In genomic region chr16:57297856-57298255, GRCh38 we compare ENCODE assay signal across 12 cellular contexts. TPM values are rescaled to one million over a fixed set of nuclear protein-coding genes. Genes with fewer than 3 reads are reported as not detected.
DNase-seq lines count a peak whose midpoint lies in the region; ATAC-seq, FAIRE-seq and TF ChIP-seq lines count a peak whose summit lies in the region.
"Had no signal": no experiment of that assay in that cellular context is flagged by ENCODE, and none has a peak within 500 bp of the region (broad histone marks: within the 10 kb centered on the region; RNA-seq: fewer than 3 reads in every experiment).

No MANE protein-coding gene starts in this region.

- no peak overlapping the region for H4K8ac ChIP-seq in trophoblast cell (ENCODE audit: low read depth, low read length)

- H3K4me1 ChIP-seq in endothelial cell of umbilical vein (ENCODE audit: control insufficient read depth, extremely low read depth, insufficient read depth, low read length) = peaks cover 11% of the 10 kb centered on the region
- peaks cover 5 to 7% of the 10 kb centered on the region in 2 experiments for H3K4me1 ChIP-seq in trophoblast cell (ENCODE audit: control insufficient read depth in 1 of 2, insufficient read depth in 2 of 2, low read length in 2 of 2)

- H2AFZ ChIP-seq in endothelial cell of umbilical vein (ENCODE audit: low read depth, low read length) (peak overlapping the region; percentile 46), trophoblast cell (ENCODE audit: insufficient read depth, low read length, poor library complexity) (no peak overlapping the region)

- no peak overlapping the region for H2BK12ac ChIP-seq in trophoblast cell (ENCODE audit: low read length)

- H3K9ac ChIP-seq in endothelial cell of umbilical vein (replicated peaks; ENCODE audit: extremely low read depth, insufficient read depth, low read length) (no peak overlapping the region), trophoblast cell (ENCODE audit: low read length) (no peak overlapping the region)
- H3K9ac ChIP-seq: BLaER1 had no signal

- H3K27ac ChIP-seq in endothelial cell of umbilical vein (ENCODE audit: insufficient read depth, low read depth, low read length) (no peak overlapping the region), trophoblast cell (ENCODE audit: low read depth, low read length) (no peak overlapping the region)
- H3K27ac ChIP-seq: BLaER1, neutrophil had no signal

- no peak for TF ChIP-seq POLR2A in endothelial cell of umbilical vein (IDR thresholded peaks at IDR 0.05; ENCODE audit: low read depth, low read length)

- no peak overlapping the region for H3K18ac ChIP-seq in trophoblast cell (ENCODE audit: low read length)

- H3K27me3 Mint-ChIP-seq in activated CD4-positive, alpha-beta T cell treated with anti-CD3 and anti-CD28 coated beads, Interleukin-2, amount 10 ng/mL, durations not matched to agents 7 days and 5 days = no peaks in the 10 kb centered on the region

- H2AK5ac ChIP-seq in trophoblast cell (ENCODE audit: low read length) = no peak overlapping the region

- POLR2A ChIA-PET in activated CD4-positive, alpha-beta T cell treated with anti-CD3 and anti-CD28 coated beads, Interleukin-2, amount 10 ng/mL, durations not matched to agents 7 days and 5 days (lab: Charles Lee) = no interaction called here
- POLR2A ChIA-PET in endothelial cell of umbilical vein (lab: Charles Lee) = no interaction called here

- H3K27me3 ChIP-seq in endothelial cell of umbilical vein (ENCODE audit: control insufficient read depth in 2 of 2, insufficient read depth in 2 of 2, low read length in 2 of 2) (no peaks in the 10 kb centered on the region), trophoblast cell (ENCODE audit: insufficient read depth, low read length) (peaks cover 2% of the 10 kb centered on the region)
- H3K27me3 ChIP-seq: BLaER1, heart right ventricle had no signal

- CTCF ChIA-PET in activated CD4-positive, alpha-beta T cell treated with anti-CD3 and anti-CD28 coated beads, Interleukin-2, amount 10 ng/mL, durations not matched to agents 7 days and 5 days (lab: Charles Lee) = interaction anchor here (0.6 to 1.7 kb wide), 4 partner anchors 17 to 334 kb away, joined by 3 to 5 read pairs (median 3); partner anchors contain the start of genes PSME3IP1 and RSPRY1
- CTCF ChIA-PET in endothelial cell of umbilical vein (lab: Charles Lee) = interaction anchor here (15.9 kb wide), 1 partner anchor 122 kb away, joined by 507 read pairs; no protein-coding TSS in a partner anchor

- H3K27ac Mint-ChIP-seq in activated CD4-positive, alpha-beta T cell treated with anti-CD3 and anti-CD28 coated beads, Interleukin-2, amount 10 ng/mL, durations not matched to agents 7 days and 5 days = peak overlapping the region; percentile 79

- no peak overlapping the region for H4K12ac ChIP-seq in trophoblast cell (ENCODE audit: low read depth, low read length)

- peaks cover 3% of the 10 kb centered on the region for H3K79me1 ChIP-seq in trophoblast cell (ENCODE audit: low read length)

- H3K23ac ChIP-seq in trophoblast cell (ENCODE audit: low read length) = no peak overlapping the region

- peaks cover 17% of the 10 kb centered on the region for H3K4me1 Mint-ChIP-seq in activated CD4-positive, alpha-beta T cell treated with anti-CD3 and anti-CD28 coated beads, Interleukin-2, amount 10 ng/mL, durations not matched to agents 7 days and 5 days

- no peak overlapping the region for H2BK120ac ChIP-seq in trophoblast cell (ENCODE audit: insufficient read depth, low read length, poor library complexity)

- H3K4me3 Mint-ChIP-seq in activated CD4-positive, alpha-beta T cell treated with anti-CD3 and anti-CD28 coated beads, Interleukin-2, amount 10 ng/mL, durations not matched to agents 7 days and 5 days = peak overlapping the region; percentile 17

- FAIRE-seq in endothelial cell of umbilical vein (lab: Jason Lieb, UNC) = no peak

- H3K4ac ChIP-seq in trophoblast cell (ENCODE audit: low read depth, low read length) = no peak overlapping the region

- H3K79me2 ChIP-seq in endothelial cell of umbilical vein (ENCODE audit: control insufficient read depth, insufficient read depth, low read length) (no peaks in the 10 kb centered on the region), trophoblast cell (ENCODE audit: control insufficient read depth, insufficient read depth, low read length, poor library complexity) (no peaks in the 10 kb centered on the region)

- H3K9me1 ChIP-seq in endothelial cell of umbilical vein (replicated peaks; ENCODE audit: control insufficient read depth, extremely low read depth, insufficient read depth, low read length) = no peaks in the 10 kb centered on the region

- no peaks in the 10 kb centered on the region for H3K9me3 Mint-ChIP-seq in activated CD4-positive, alpha-beta T cell treated with anti-CD3 and anti-CD28 coated beads, Interleukin-2, amount 10 ng/mL, durations not matched to agents 7 days and 5 days

- no CpG with 5 or more reads among the region's 13 CpGs for WGBS in trophoblast cell (ENCODE audit: extremely low coverage, insufficient coverage, insufficient read length)

- DNase-seq in stimulated activated CD4-positive, alpha-beta T cell treated with anti-CD3 and anti-CD28 coated beads, Interleukin-12 subunit alpha, Interleukin-12 subunit beta, amount 100 ng/mL, for 4 hours = peak; percentile 11
- no peak for DNase-seq in stimulated activated CD4-positive, alpha-beta T cell treated with anti-CD3 and anti-CD28 coated beads, Interleukin-2, amount 100 ng/mL, for 48 hours
- peak; percentile 50 for DNase-seq in activated CD4-positive, alpha-beta T cell treated with anti-CD3 and anti-CD28 coated beads, Interleukin-2, amount 10 ng/mL, durations not matched to agents 7 days and 5 days
- no peak for DNase-seq in endothelial cell of umbilical vein (ENCODE audit: low read depth, low spot score)
- DNase-seq in trophoblast cell = no peak
- DNase-seq: heart right ventricle, NCI-H1694 had no signal

- no TSS peak for BruUV-seq in endothelial cell of umbilical vein (replicated peaks; lab: Mats Ljungman, UMichigan)

- H3K36me3 ChIP-seq in endothelial cell of umbilical vein (ENCODE audit: control insufficient read depth in 2 of 2, extremely low read depth in 1 of 2, insufficient read depth in 2 of 2, low read length in 2 of 2) (no peaks in the 10 kb centered on the region), trophoblast cell (ENCODE audit: control insufficient read depth in 1 of 2, insufficient read depth in 2 of 2, low read length in 2 of 2) (no peaks in the 10 kb centered on the region)
- H3K36me3 ChIP-seq: BLaER1, heart right ventricle, neutrophil had no signal

- no peaks in the 10 kb centered on the region for H4K20me1 ChIP-seq in endothelial cell of umbilical vein (replicated peaks; ENCODE audit: control insufficient read depth, extremely low read depth, insufficient read depth, low read length)
- H4K20me1 ChIP-seq: BLaER1 had no signal

- H3K9me3 ChIP-seq in endothelial cell of umbilical vein (replicated peaks; ENCODE audit: control insufficient read depth, insufficient read depth, low read length) (no peaks in the 10 kb centered on the region), trophoblast cell (ENCODE audit: insufficient read depth, low read depth, low read length) (no peaks in the 10 kb centered on the region)
- H3K9me3 ChIP-seq: BLaER1, heart right ventricle, neutrophil had no signal

- ATAC-seq in GM21390 (IDR thresholded peaks at IDR 0.05; ENCODE audit: unreplicated experiment) (no peak), GM21737 (IDR thresholded peaks at IDR 0.05; ENCODE audit: unreplicated experiment) (no peak), HG03469 (IDR thresholded peaks at IDR 0.05; ENCODE audit: unreplicated experiment) (no peak)
- ATAC-seq: heart right ventricle had no signal

- no peak overlapping the region for H2BK5ac ChIP-seq in trophoblast cell (ENCODE audit: low read depth, low read length, poor library complexity)

- no peak overlapping the region for H4K91ac ChIP-seq in trophoblast cell (ENCODE audit: low read depth, low read length)

- TF ChIP-seq CTCF in endothelial cell of umbilical vein (IDR thresholded peaks at IDR 0.05; ENCODE audit: extremely low read depth in 1 of 2, insufficient read depth in 1 of 2, low read depth in 1 of 2, low read length in 2 of 2) = no peak

- dilution Hi-C loops in endothelial cell of umbilical vein (cut with MboI; ENCODE audit: extremely low pct_ligation_motif_present, low sequenced_read_pairs) = no loop called here

- no peaks in the 10 kb centered on the region for H3K36me3 Mint-ChIP-seq in activated CD4-positive, alpha-beta T cell treated with anti-CD3 and anti-CD28 coated beads, Interleukin-2, amount 10 ng/mL, durations not matched to agents 7 days and 5 days (ENCODE audit: low read depth)

- H3K4me2 ChIP-seq in endothelial cell of umbilical vein (ENCODE audit: insufficient read depth, low read length) (no peak overlapping the region), trophoblast cell (ENCODE audit: low read length) (no peak overlapping the region)

- intact Hi-C loops in endothelial cell of umbilical vein (cut with micrococcal nuclease) = no loop called here

- H3K4me3 ChIP-seq in endothelial cell of umbilical vein (replicated peaks in 1 of 3; ENCODE audit: insufficient read depth in 1 of 3, low read depth in 1 of 3, low read length in 3 of 3) (no peak overlapping the region), trophoblast cell (ENCODE audit: low read depth, low read length) (no peak overlapping the region)
- H3K4me3 ChIP-seq: BLaER1, heart right ventricle had no signal

- no peak overlapping the region for H3K14ac ChIP-seq in trophoblast cell (ENCODE audit: low read length)

RNA-seq across cellular contexts. Expression of gene PLLP, which starts 13.4 kb away (rescaled TPM):
- under 1 TPM; 0.40 to 0.55 TPM for total RNA-seq in activated CD4-positive, alpha-beta T cell treated with anti-CD3 and anti-CD28 coated beads, Interleukin-2, amount 10 ng/mL, durations not matched to agents 7 days and 5 days
- 3.1 and 4.4 TPM in 2 replicates for total RNA-seq in endothelial cell of umbilical vein
- 14.4 and 19.3 TPM in 2 replicates for polyA plus RNA-seq in endothelial cell of umbilical vein
- polyA plus RNA-seq in endothelial cell of umbilical vein (2011; cell fraction: cytosol; rRNA removed) = 8.6 and 9.4 TPM in 2 replicates
- polyA plus RNA-seq in endothelial cell of umbilical vein (2011; cell fraction: nucleus; rRNA removed) = 2.9 and 4.0 TPM in 2 replicates
- polyA plus RNA-seq in endothelial cell of umbilical vein (2012) = 2.6 and 2.9 TPM in 2 replicates
- polyA minus RNA-seq in endothelial cell of umbilical vein = 4.8 and 5.6 TPM in 2 replicates
- 41.6 TPM for polyA minus RNA-seq in endothelial cell of umbilical vein (2011; cell fraction: cytosol; rRNA and poly(A)+ RNA removed)
- polyA minus RNA-seq in endothelial cell of umbilical vein (2011; cell fraction: nucleus; rRNA and poly(A)+ RNA removed) = 1.4 and 1.6 TPM in 2 replicates
- polyA plus RNA-seq in trophoblast cell (2013) = 0.21 and 0.25 TPM in 2 replicates

RNA-seq across cellular contexts. Expression of gene ARL2BP, which starts 52.8 kb away (rescaled TPM):
- 10 to 100 TPM; 35.0 to 36.7 TPM for total RNA-seq in activated CD4-positive, alpha-beta T cell treated with anti-CD3 and anti-CD28 coated beads, Interleukin-2, amount 10 ng/mL, durations not matched to agents 7 days and 5 days
- total RNA-seq in endothelial cell of umbilical vein = 76.7 and 80.4 TPM in 2 replicates
- polyA plus RNA-seq in endothelial cell of umbilical vein = 103 and 111 TPM in 2 replicates
- 81.7 and 87.7 TPM in 2 replicates for polyA plus RNA-seq in endothelial cell of umbilical vein (2011; cell fraction: cytosol; rRNA removed)
- polyA plus RNA-seq in endothelial cell of umbilical vein (2011; cell fraction: nucleus; rRNA removed) = 33.2 and 36.3 TPM in 2 replicates
- polyA plus RNA-seq in endothelial cell of umbilical vein (2012) = 76.8 and 88.3 TPM in 2 replicates
- 73.4 and 77.5 TPM in 2 replicates for polyA minus RNA-seq in endothelial cell of umbilical vein
- 27.3 TPM for polyA minus RNA-seq in endothelial cell of umbilical vein (2011; cell fraction: cytosol; rRNA and poly(A)+ RNA removed)
- polyA minus RNA-seq in endothelial cell of umbilical vein (2011; cell fraction: nucleus; rRNA and poly(A)+ RNA removed) = 17.6 and 23.6 TPM in 2 replicates
- polyA plus RNA-seq in trophoblast cell (2013) = 26.3 and 26.9 TPM in 2 replicates

Comparison
In these comparisons a context has a peak if more than half of its experiments do, and no peak if none do; other contexts are left out.
1. DNase-seq: peak in stimulated activated CD4-positive, alpha-beta T cell treated with anti-CD3 and anti-CD28 coated beads, Interleukin-12 subunit alpha, Interleukin-12 subunit beta, amount 100 ng/mL, for 4 hours (single experiment) and activated CD4-positive, alpha-beta T cell treated with anti-CD3 and anti-CD28 coated beads, Interleukin-2, amount 10 ng/mL, durations not matched to agents 7 days and 5 days (single experiment); none in stimulated activated CD4-positive, alpha-beta T cell treated with anti-CD3 and anti-CD28 coated beads, Interleukin-2, amount 100 ng/mL, for 48 hours (0 of 2), endothelial cell of umbilical vein (single experiment) and trophoblast cell (0 of 2).